In the genomic region with DNA sequence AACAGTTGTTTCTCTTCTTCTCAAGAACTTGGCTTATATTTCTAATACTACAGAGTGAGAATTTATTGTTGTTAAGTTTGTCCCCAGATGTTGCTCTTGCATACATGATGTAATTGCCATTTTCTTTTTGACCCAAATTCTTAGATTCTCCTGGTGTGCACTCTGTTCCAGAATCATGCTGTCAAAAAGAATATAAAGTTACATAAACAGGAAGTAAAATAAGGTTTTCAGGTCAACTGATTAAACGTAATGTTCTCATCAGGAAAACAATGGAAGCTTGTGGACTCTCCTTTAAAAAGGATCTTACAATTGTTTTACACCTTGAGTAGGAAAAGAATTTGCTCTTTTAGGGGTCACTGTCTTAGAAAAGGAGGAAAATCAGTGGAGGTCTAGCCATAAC, we compare ENCODE assay signal across 10 cellular contexts.
DNase-seq lines count a peak whose midpoint lies in the region; ATAC-seq and TF ChIP-seq lines count a peak whose summit lies in the region.
"Had no signal": no experiment of that assay in that cellular context is flagged by ENCODE, and none has a peak within 500 bp of the region (broad histone marks: within the 10 kb centered on the region; RNA-seq: fewer than 3 reads in every experiment).

No MANE protein-coding gene starts in this region.

- H3K27ac Mint-ChIP-seq in activated CD4-positive, alpha-beta T cell treated with anti-CD3 and anti-CD28 coated beads for 36 hours, result peak overlapping the region; percentile 94
- H3K27ac Mint-ChIP-seq: H9 had no signal

- ATAC-seq in activated CD4-positive, alpha-beta T cell treated with anti-CD3 and anti-CD28 coated beads for 36 hours, result no peak
- no peak for ATAC-seq in left lung

- H3K27me3 Mint-ChIP-seq in activated CD4-positive, alpha-beta T cell treated with anti-CD3 and anti-CD28 coated beads for 36 hours, result no peaks in the 10 kb centered on the region

- H3K9me3 ChIP-seq in adrenal gland (replicated peaks in 1 of 3), result no peaks in the 10 kb centered on the region
- no peaks in the 10 kb centered on the region for H3K9me3 ChIP-seq in left lung
- no peaks in the 10 kb centered on the region for H3K9me3 ChIP-seq in esophagus squamous epithelium

- H3K27me3 ChIP-seq in adrenal gland, result no peaks in the 10 kb centered on the region
- no peaks in the 10 kb centered on the region for H3K27me3 ChIP-seq in left lung
- H3K27me3 ChIP-seq in esophagus squamous epithelium, result no peaks in the 10 kb centered on the region

- peaks cover 14 to 28% of the 10 kb centered on the region in 2 donors for H3K4me1 ChIP-seq in adrenal gland (replicated peaks in 1 of 2)
- H3K4me1 ChIP-seq in left lung, result peaks cover 8 to 26% of the 10 kb centered on the region in 2 donors
- H3K4me1 ChIP-seq in esophagus squamous epithelium, result peaks cover 8 to 30% (median 9%) of the 10 kb centered on the region in 3 donors

- TF ChIP-seq POLR2A in adrenal gland (IDR thresholded peaks at IDR 0.05) (no peak), esophagus squamous epithelium (IDR thresholded peaks at IDR 0.05) (no peak)

- WGBS in adrenal gland, 4 donors, result 0 to 3% (median 2%) methylated on average over 1 of the region's 1 CpG
- WGBS in esophagus squamous epithelium, 2 donors, result 18 to 38% methylated on average over 1 of the region's 1 CpG

- peak overlapping the region in 3 of 5 donors; percentile 70 to 81 (median 74) for H3K27ac ChIP-seq in adrenal gland
- H3K27ac ChIP-seq in left lung, result peak overlapping the region; percentile 73 to 77
- H3K27ac ChIP-seq in substantia nigra (ENCODE audit: low read depth, low read length, poor library complexity, severe bottlenecking), result peak overlapping the region; percentile 39
- peak overlapping the region in 2 of 4 donors; percentile 80 to 88 for H3K27ac ChIP-seq in esophagus squamous epithelium

- no peaks in the 10 kb centered on the region for H3K9me3 Mint-ChIP-seq in activated CD4-positive, alpha-beta T cell treated with anti-CD3 and anti-CD28 coated beads for 36 hours (ENCODE audit: low read depth)
- H3K9me3 Mint-ChIP-seq: H9 had no signal

- POLR2A ChIA-PET in activated CD4-positive, alpha-beta T cell treated with anti-CD3 and anti-CD28 coated beads for 36 hours (lab: Charles Lee), result interaction anchor here (0.9 kb wide), 1 partner anchor 239 kb away, joined by 4 read pairs; no protein-coding TSS in a partner anchor

- DNase-seq in activated CD4-positive, alpha-beta T cell treated with anti-CD3 and anti-CD28 coated beads for 36 hours, result no peak
- DNase-seq in activated CD4-positive, alpha-beta T cell treated with anti-CD3 and anti-CD28 coated beads, Interleukin-2, amount 50 U/mL, for 48 hours, result no peak
- DNase-seq in adrenal gland, result no peak
- no peak for DNase-seq in left lung
- no peak for DNase-seq in substantia nigra (lab: John Stamatoyannopoulos, UW)
- DNase-seq in esophagus squamous epithelium (lab: John Stamatoyannopoulos, UW), result no peak
- DNase-seq in activated CD4-positive, CD25-positive, alpha-beta regulatory T cell (lab: John Stamatoyannopoulos, UW), result no peak
- no peak for DNase-seq in NCI-H2227 treated with DMSO at 0.1 percent for 48 hours (lab: John Stamatoyannopoulos, UW)
- DNase-seq: H9, NCI-H748 treated with DMSO at 0.1 percent for 48 hours had no signal

- CTCF ChIA-PET in activated CD4-positive, alpha-beta T cell treated with anti-CD3 and anti-CD28 coated beads for 36 hours (lab: Charles Lee), result interaction anchor here (0.8 to 1.1 kb wide), 2 partner anchors 9 to 10 kb away, joined by 3 to 4 read pairs; no protein-coding TSS in a partner anchor

- no peaks in the 10 kb centered on the region for H3K36me3 ChIP-seq in adrenal gland (replicated peaks in 1 of 2)
- H3K36me3 ChIP-seq in left lung, result peaks cover 0 to 42% of the 10 kb centered on the region in 2 donors
- H3K36me3 ChIP-seq in esophagus squamous epithelium, result peaks cover 0 to 35% (median 0%) of the 10 kb centered on the region in 3 donors

- peak overlapping the region; percentile 68 for H3K4me3 Mint-ChIP-seq in activated CD4-positive, alpha-beta T cell treated with anti-CD3 and anti-CD28 coated beads for 36 hours
- H3K4me3 Mint-ChIP-seq: H9 had no signal

- TF ChIP-seq CTCF in adrenal gland (IDR thresholded peaks at IDR 0.05), result no peak
- no peak for TF ChIP-seq CTCF in left lung (IDR thresholded peaks at IDR 0.05)
- no peak for TF ChIP-seq CTCF in esophagus squamous epithelium (IDR thresholded peaks at IDR 0.05)

- intact Hi-C loops in activated CD4-positive, alpha-beta T cell treated with anti-CD3 and anti-CD28 coated beads for 36 hours (cut with DNase I, micrococcal nuclease), result no loop called here
- intact Hi-C loops in adrenal gland (cut with DNase I) (no loop called here), left lung (cut with DNase I) (no loop called here), esophagus squamous epithelium (cut with DNase I) (no loop called here)

- H3K4me3 ChIP-seq in adrenal gland, result no peak overlapping the region
- H3K4me3 ChIP-seq in left lung, result no peak overlapping the region
- no peak overlapping the region for H3K4me3 ChIP-seq in esophagus squamous epithelium

- H3K4me1 Mint-ChIP-seq in activated CD4-positive, alpha-beta T cell treated with anti-CD3 and anti-CD28 coated beads for 36 hours, result peaks cover 40% of the 10 kb centered on the region

- H3K36me3 Mint-ChIP-seq in activated CD4-positive, alpha-beta T cell treated with anti-CD3 and anti-CD28 coated beads for 36 hours (ENCODE audit: low read depth), result peaks cover 40% of the 10 kb centered on the region
